13 cellular contexts compared by ENCODE assay signal in genomic region chr5:9774472-9775079, GRCh38.
DNase-seq lines count a peak whose midpoint lies in the region; TF ChIP-seq lines count a peak whose summit lies in the region.
"Had no signal": no experiment of that assay in that cellular context is flagged by ENCODE, and none has a peak within 500 bp of the region (broad histone marks: within the 10 kb centered on the region; RNA-seq: fewer than 3 reads in every experiment).

No MANE protein-coding gene starts in this region.

- H3K9ac ChIP-seq in MM.1S (ENCODE audit: low read length): no peak overlapping the region

- no peak overlapping the region for H3K4me2 ChIP-seq in MM.1S (ENCODE audit: low read depth, low read length)

- TF ChIP-seq CTCF in AG09309 (IDR thresholded peaks at IDR 0.05; ENCODE audit: control insufficient read depth, insufficient read depth, low read depth, low read length, missing control alignments): peak; percentile 52
- TF ChIP-seq CTCF in MM.1S (IDR thresholded peaks at IDR 0.05; ENCODE audit: low read length): no peak

- H3K27me3 ChIP-seq in MM.1S (replicated peaks; ENCODE audit: insufficient read depth, low read length): no peaks in the 10 kb centered on the region

- H2AFZ ChIP-seq in MM.1S (ENCODE audit: low read length): no peak overlapping the region

- no peaks in the 10 kb centered on the region for H3K79me2 ChIP-seq in MM.1S (ENCODE audit: low read length)

- no peaks in the 10 kb centered on the region for H3F3A ChIP-seq in MM.1S (ENCODE audit: insufficient read depth, low read length)

- H3K4me3 ChIP-seq in AG09309 (ENCODE audit: control insufficient read depth, low read depth, low read length) (no peak overlapping the region), MM.1S (ENCODE audit: low read length) (no peak overlapping the region)

- DNase-seq in AG09309 (ENCODE audit: low read depth): peak; percentile 75
- peak; percentile 58 for DNase-seq in H4 (ENCODE audit: low spot score)
- peak; percentile 93 for DNase-seq in amniotic epithelial cell (ENCODE audit: low read depth)
- peak; percentile 41 for DNase-seq in kidney tubule cell (ENCODE audit: low spot score)
- no peak for DNase-seq in ecto neural progenitor cell (ENCODE audit: low spot score)
- DNase-seq in MM.1S: no peak
- no peak for DNase-seq in stimulated activated CD4-positive, alpha-beta T cell treated with anti-CD3 and anti-CD28 coated beads, Interleukin-4, amount 100 ng/mL, for 4 hours
- no peak for DNase-seq in T-helper 9 cell
- DNase-seq: COR-L47, Kasumi-1, naive B cell, NCI-H524 treated with DMSO at 0.1 percent for 48 hours, T1000 had no signal

- no peaks in the 10 kb centered on the region for H3K9me2 ChIP-seq in MM.1S (replicated peaks; ENCODE audit: insufficient read depth, low read length)

- no peaks in the 10 kb centered on the region for H3K36me3 ChIP-seq in MM.1S (replicated peaks; ENCODE audit: insufficient read depth, low read length)

- H3K27ac ChIP-seq in MM.1S (ENCODE audit: low read length): no peak overlapping the region

- H3K9me3 ChIP-seq in MM.1S (replicated peaks; ENCODE audit: insufficient read depth, low read length): no peaks in the 10 kb centered on the region

- no peaks in the 10 kb centered on the region for H3K4me1 ChIP-seq in MM.1S (ENCODE audit: low read length)

- H4K20me1 ChIP-seq in MM.1S (ENCODE audit: insufficient read depth, low read length): no peaks in the 10 kb centered on the region

Comparison
In these comparisons a context has a peak if more than half of its experiments do, and no peak if none do; other contexts are left out.
1. DNase-seq: peak in AG09309 (single experiment), H4 (single experiment), amniotic epithelial cell (single experiment) and kidney tubule cell (single experiment); none in ecto neural progenitor cell (single experiment), MM.1S (single experiment), stimulated activated CD4-positive, alpha-beta T cell treated with anti-CD3 and anti-CD28 coated beads, Interleukin-4, amount 100 ng/mL, for 4 hours (0 of 2) and T-helper 9 cell (single experiment).